Comparison of ENCODE assay signal across 1 cellular context in genomic region chr5:76641514-76642120, GRCh38.
TF ChIP-seq lines count a peak whose summit lies in the region.

No MANE protein-coding gene starts in this region.

TF ChIP-seq in GM23338, 12 proteins besides CTCF, POLR2A, EP300 and RAD21 (continued from another document):
- TF ChIP-seq REST (IDR thresholded peaks at IDR 0.05; ENCODE audit: unreplicated experiment): no peak
